ENCODE assay signal across 7 cellular contexts in genomic region chrY:21735489-21736060, GRCh38.
DNase-seq lines count a peak whose midpoint lies in the region; ATAC-seq, FAIRE-seq and TF ChIP-seq lines count a peak whose summit lies in the region.
"Not testable (repeated sequence)": the region's sequence is repeated elsewhere in the genome, so short reads cannot be mapped to it uniquely, and the experiment has no call there.

No MANE protein-coding gene starts in this region.

- H3K36me3 Mint-ChIP-seq in activated CD8-positive, alpha-beta T cell treated with anti-CD3 and anti-CD28 coated beads for 36 hours (ENCODE audit: low read depth); activated naive CD4-positive, alpha-beta T cell treated with anti-CD3 and anti-CD28 coated beads, Interleukin-2, amount 50 U/mL, for 72 hours: not testable (repeated sequence)

- H3K27me3 Mint-ChIP-seq in activated CD8-positive, alpha-beta T cell treated with anti-CD3 and anti-CD28 coated beads for 36 hours = not testable (repeated sequence)

- ATAC-seq in activated CD4-positive, CD25-positive, alpha-beta regulatory T cell treated with anti-CD3 and anti-CD28 coated beads, Interleukin-2, amount 50 U/mL, for 24 hours = peak; percentile 13 to 73
- ATAC-seq in activated CD8-positive, alpha-beta T cell treated with anti-CD3 and anti-CD28 coated beads for 36 hours = peak; percentile 20
- peak; percentile 56 to 83 for ATAC-seq in activated naive CD4-positive, alpha-beta T cell treated with anti-CD3 and anti-CD28 coated beads, Interleukin-2, amount 50 U/mL, for 72 hours
- peak; percentile 14 for ATAC-seq in left ventricle myocardium superior
- ATAC-seq in stimulated activated naive CD8-positive, alpha-beta T cell treated with anti-CD3 and anti-CD28 coated beads, Interleukin-15, Interleukin-2, amounts not matched to agents 100 U/mL and 50 U/mL, for 24 hours = peak; percentile 55

- DNase-seq in GM12891 (ENCODE audit: insufficient read length, low spot score); RCC 7860 (ENCODE audit: low spot score); activated CD8-positive, alpha-beta T cell treated with anti-CD3 and anti-CD28 coated beads for 36 hours; activated naive CD4-positive, alpha-beta T cell treated with anti-CD3 and anti-CD28 coated beads, Interleukin-2, amount 50 U/mL, for 72 hours (ENCODE audit: low spot score in 2 of 2); left ventricle myocardium superior; stimulated activated naive CD8-positive, alpha-beta T cell treated with anti-CD3 and anti-CD28 coated beads, Interleukin-15, Interleukin-2, amounts not matched to agents 100 U/mL and 50 U/mL, for 24 hours: not testable (repeated sequence)

- CTCF ChIA-PET in activated CD8-positive, alpha-beta T cell treated with anti-CD3 and anti-CD28 coated beads for 36 hours (lab: Charles Lee) = not testable (repeated sequence)

- H3K9me3 Mint-ChIP-seq in activated CD8-positive, alpha-beta T cell treated with anti-CD3 and anti-CD28 coated beads for 36 hours; activated naive CD4-positive, alpha-beta T cell treated with anti-CD3 and anti-CD28 coated beads, Interleukin-2, amount 50 U/mL, for 72 hours: not testable (repeated sequence)

- FAIRE-seq in GM12891 (lab: Jason Lieb, UNC) (peak; percentile 79), RCC 7860 (lab: Jason Lieb, UNC) (peak; percentile 99)

- TF ChIP-seq CTCF in activated CD8-positive, alpha-beta T cell treated with anti-CD3 and anti-CD28 coated beads for 36 hours (IDR thresholded peaks at IDR 0.05) = not testable (repeated sequence)

- intact Hi-C loops in activated CD8-positive, alpha-beta T cell treated with anti-CD3 and anti-CD28 coated beads for 36 hours (cut with micrococcal nuclease); left ventricle myocardium superior (cut with micrococcal nuclease): not testable (repeated sequence)

- H3K4me3 Mint-ChIP-seq in activated CD8-positive, alpha-beta T cell treated with anti-CD3 and anti-CD28 coated beads for 36 hours = not testable (repeated sequence)

- POLR2A ChIA-PET in activated CD8-positive, alpha-beta T cell treated with anti-CD3 and anti-CD28 coated beads for 36 hours (lab: Charles Lee) = not testable (repeated sequence)

- not testable (repeated sequence) for H3K27ac Mint-ChIP-seq in activated CD8-positive, alpha-beta T cell treated with anti-CD3 and anti-CD28 coated beads for 36 hours; activated naive CD4-positive, alpha-beta T cell treated with anti-CD3 and anti-CD28 coated beads, Interleukin-2, amount 50 U/mL, for 72 hours

- H3K4me1 Mint-ChIP-seq in activated CD8-positive, alpha-beta T cell treated with anti-CD3 and anti-CD28 coated beads for 36 hours (ENCODE audit: low read depth) = not testable (repeated sequence)

- not testable (repeated sequence) for TF ChIP-seq POLR2A in GM12891 (IDR thresholded peaks at IDR 0.05; ENCODE audit: low read depth, low read length)

Comparison
In these comparisons a context has a peak if more than half of its experiments do, and no peak if none do; other contexts are left out.
1. ATAC-seq: peak in every context shown above with its lines; median percentile 70 in activated naive CD4-positive, alpha-beta T cell treated with anti-CD3 and anti-CD28 coated beads, Interleukin-2, amount 50 U/mL, for 72 hours; 55 in stimulated activated naive CD8-positive, alpha-beta T cell treated with anti-CD3 and anti-CD28 coated beads, Interleukin-15, Interleukin-2, amounts not matched to agents 100 U/mL and 50 U/mL, for 24 hours; 43 in activated CD4-positive, CD25-positive, alpha-beta regulatory T cell treated with anti-CD3 and anti-CD28 coated beads, Interleukin-2, amount 50 U/mL, for 24 hours; 20 in activated CD8-positive, alpha-beta T cell treated with anti-CD3 and anti-CD28 coated beads for 36 hours; 14 in left ventricle myocardium superior.